16 cellular contexts compared by ENCODE assay signal in genomic region chr1:58803858-58804257, GRCh38. TPM values are rescaled to one million over a fixed set of nuclear protein-coding genes. Genes with fewer than 3 reads are reported as not detected.
DNase-seq lines count a peak whose midpoint lies in the region; ATAC-seq and TF ChIP-seq lines count a peak whose summit lies in the region.
"Had no signal": no experiment of that assay in that cellular context is flagged by ENCODE, and none has a peak within 500 bp of the region (broad histone marks: within the 10 kb centered on the region; RNA-seq: fewer than 3 reads in every experiment).

No MANE protein-coding gene starts in this region.

- POLR2A ChIA-PET in activated B cell treated with CpG ODN at 0.5 μM for 24 hours (lab: Charles Lee): interaction anchor here (0.7 to 1.7 kb wide), 2 partner anchors 18 kb away, joined by 4 to 5 read pairs; no protein-coding TSS in a partner anchor
- POLR2A ChIA-PET in activated CD8-positive, alpha-beta T cell treated with anti-CD3 and anti-CD28 coated beads for 36 hours (lab: Charles Lee): no interaction called here

- peaks cover 4% of the 10 kb centered on the region for H3K36me3 Mint-ChIP-seq in IgD-negative memory B cell
- peaks cover 4% of the 10 kb centered on the region for H3K36me3 Mint-ChIP-seq in activated B cell treated with CpG ODN at 0.5 μM for 24 hours (ENCODE audit: low read depth)
- H3K36me3 Mint-ChIP-seq in naive B cell: no peaks in the 10 kb centered on the region
- H3K36me3 Mint-ChIP-seq in activated CD8-positive, alpha-beta T cell treated with anti-CD3 and anti-CD28 coated beads for 36 hours (ENCODE audit: low read depth): no peaks in the 10 kb centered on the region

- no peak overlapping the region for H3K4me3 Mint-ChIP-seq in IgD-negative memory B cell
- H3K4me3 Mint-ChIP-seq in activated B cell treated with CpG ODN at 0.5 μM for 24 hours: no peak overlapping the region
- no peak overlapping the region for H3K4me3 Mint-ChIP-seq in naive B cell
- no peak overlapping the region for H3K4me3 Mint-ChIP-seq in activated CD8-positive, alpha-beta T cell treated with anti-CD3 and anti-CD28 coated beads for 36 hours
- H3K4me3 Mint-ChIP-seq: CD4-positive, alpha-beta T cell; H9 had no signal

- H3K27ac Mint-ChIP-seq in IgD-negative memory B cell (peak overlapping the region in 2 of 3 donors; percentile 39 to 82), activated B cell treated with CpG ODN at 0.5 μM for 24 hours (peak overlapping the region; percentile 30), naive B cell (peak overlapping the region; percentile 1 to 95 (median 58))
- H3K27ac Mint-ChIP-seq in activated CD8-positive, alpha-beta T cell treated with anti-CD3 and anti-CD28 coated beads for 36 hours: no peak overlapping the region
- H3K27ac Mint-ChIP-seq: CD4-positive, alpha-beta T cell; H9 had no signal

- H3K27me3 Mint-ChIP-seq in IgD-negative memory B cell (peaks cover 1% of the 10 kb centered on the region), activated B cell treated with CpG ODN at 0.5 μM for 24 hours (no peaks in the 10 kb centered on the region), naive B cell (no peaks in the 10 kb centered on the region)
- no peaks in the 10 kb centered on the region for H3K27me3 Mint-ChIP-seq in activated CD8-positive, alpha-beta T cell treated with anti-CD3 and anti-CD28 coated beads for 36 hours
- H3K27me3 Mint-ChIP-seq: CD4-positive, alpha-beta T cell had no signal

- no peak for DNase-seq in activated B cell treated with CpG ODN at 0.5 μM for 24 hours
- peak in 1 of 2 donors; percentile 33 for DNase-seq in left colon
- DNase-seq in naive B cell: no peak
- DNase-seq in activated CD8-positive, alpha-beta T cell treated with anti-CD3 and anti-CD28 coated beads for 36 hours: no peak
- DNase-seq in SW480 (ENCODE audit: low spot score): no peak
- DNase-seq: ACHN; C1 segment of cervical spinal cord; Calu3; CD4-positive, alpha-beta T cell; DMS 273 treated with DMSO at 0.1 percent for 48 hours; GOT3; H9 had no signal

- H3K4me1 Mint-ChIP-seq in IgD-negative memory B cell (peaks cover 33 to 40% (median 38%) of the 10 kb centered on the region in 3 donors), activated B cell treated with CpG ODN at 0.5 μM for 24 hours (peaks cover 42% of the 10 kb centered on the region), naive B cell (peaks cover 49 to 77% (median 64%) of the 10 kb centered on the region in 3 donors)
- peaks cover 4% of the 10 kb centered on the region for H3K4me1 Mint-ChIP-seq in activated CD8-positive, alpha-beta T cell treated with anti-CD3 and anti-CD28 coated beads for 36 hours (ENCODE audit: low read depth)

- ATAC-seq in activated B cell treated with CpG ODN at 0.5 μM for 24 hours (ENCODE audit: low read depth): no peak
- peak; percentile 70 for ATAC-seq in left colon
- no peak for ATAC-seq in naive B cell (ENCODE audit: low read depth in 2 of 2)
- no peak for ATAC-seq in activated CD8-positive, alpha-beta T cell treated with anti-CD3 and anti-CD28 coated beads for 36 hours
- no peak for ATAC-seq in HG03457 (IDR thresholded peaks at IDR 0.05; ENCODE audit: unreplicated experiment)
- no peak for ATAC-seq in GM21723 (IDR thresholded peaks at IDR 0.05; ENCODE audit: unreplicated experiment)
- ATAC-seq: GM12878 had no signal

- intact Hi-C loops in activated B cell treated with CpG ODN at 0.5 μM for 24 hours (cut with micrococcal nuclease): no loop called here
- intact Hi-C loops in left colon (cut with DNase I, micrococcal nuclease): no loop called here
- intact Hi-C loops in activated CD8-positive, alpha-beta T cell treated with anti-CD3 and anti-CD28 coated beads for 36 hours (cut with micrococcal nuclease): no loop called here

- H3K9me3 Mint-ChIP-seq in IgD-negative memory B cell (no peaks in the 10 kb centered on the region), activated B cell treated with CpG ODN at 0.5 μM for 24 hours (no peaks in the 10 kb centered on the region), naive B cell (peaks cover 0 to 3% (median 0%) of the 10 kb centered on the region in 7 donors)
- no peaks in the 10 kb centered on the region for H3K9me3 Mint-ChIP-seq in activated CD8-positive, alpha-beta T cell treated with anti-CD3 and anti-CD28 coated beads for 36 hours
- H3K9me3 Mint-ChIP-seq: CD4-positive, alpha-beta T cell; H9 had no signal

- CTCF ChIA-PET in activated B cell treated with CpG ODN at 0.5 μM for 24 hours (lab: Charles Lee): interaction anchor here (0.6 kb wide), 2 partner anchors 10 to 953 kb away, joined by 3 read pairs; no protein-coding TSS in a partner anchor
- CTCF ChIA-PET in activated CD8-positive, alpha-beta T cell treated with anti-CD3 and anti-CD28 coated beads for 36 hours (lab: Charles Lee): no interaction called here

- no peak for TF ChIP-seq CTCF in activated B cell treated with CpG ODN at 0.5 μM for 24 hours (IDR thresholded peaks at IDR 0.05)
- no peak for TF ChIP-seq CTCF in activated CD8-positive, alpha-beta T cell treated with anti-CD3 and anti-CD28 coated beads for 36 hours (IDR thresholded peaks at IDR 0.05)

RNA-seq across cellular contexts. Expression of gene JUN, which starts 20.0 kb away (rescaled TPM):
- 217 TPM for polyA plus RNA-seq in IgD-negative memory B cell
- 35.3 and 36.6 TPM in 2 replicates for total RNA-seq in activated B cell treated with CpG ODN at 0.5 μM for 24 hours
- total RNA-seq in left colon: 100 to 1,000 TPM; 184 to 199 TPM
- polyA plus RNA-seq in naive B cell (ENCODE audit: low read depth in 6 of 6): 100 to 1,000 TPM in 5 of 6 donors, 10 to 100 TPM in 1; 65.0 to 352 (median 221) TPM
- total RNA-seq in activated CD8-positive, alpha-beta T cell treated with anti-CD3 and anti-CD28 coated beads for 36 hours: 10 to 100 TPM; 51.4 to 53.2 TPM
